ENCODE assay signal across 6 cellular contexts in genomic region chr7:151008511-151009323, GRCh38. TPM values are rescaled to one million over a fixed set of nuclear protein-coding genes. Genes with fewer than 3 reads are reported as not detected.
DNase-seq lines count a peak whose midpoint lies in the region; ATAC-seq and TF ChIP-seq lines count a peak whose summit lies in the region.

No MANE protein-coding gene starts in this region.

- peaks cover 41% of the 10 kb centered on the region for H3K27me3 Mint-ChIP-seq in progenitor cell of endocrine pancreas

- peaks cover 2% of the 10 kb centered on the region for H3K4me1 Mint-ChIP-seq in progenitor cell of endocrine pancreas (ENCODE audit: low read depth)

- TF ChIP-seq CTCF in coronary artery (IDR thresholded peaks at IDR 0.05), result peak; percentile 50
- TF ChIP-seq CTCF in progenitor cell of endocrine pancreas (IDR thresholded peaks at IDR 0.05; ENCODE audit: unreplicated experiment), result peak; percentile 73

- DNase-seq in coronary artery (ENCODE audit: low spot score), result no peak
- peak; percentile 45 for DNase-seq in progenitor cell of endocrine pancreas (ENCODE audit: low spot score, unreplicated experiment)
- DNase-seq in KG1 (lab: John Stamatoyannopoulos, UW), result no peak
- DNase-seq in NCI-H748 (lab: John Stamatoyannopoulos, UW; ENCODE audit: unreplicated experiment), result no peak

- no peak overlapping the region for H3K27ac Mint-ChIP-seq in progenitor cell of endocrine pancreas

- ATAC-seq in GM21367 (IDR thresholded peaks at IDR 0.05; ENCODE audit: unreplicated experiment) (peak; percentile 67), SK-N-SH treated with all-trans-retinoic acid at 6 μM for 48 hours (no peak)

- H3K9me3 Mint-ChIP-seq in progenitor cell of endocrine pancreas (ENCODE audit: low read depth), result no peaks in the 10 kb centered on the region

- no peaks in the 10 kb centered on the region for H3K36me3 Mint-ChIP-seq in progenitor cell of endocrine pancreas (ENCODE audit: insufficient read depth)

- H3K27ac ChIP-seq in coronary artery, result peak overlapping the region in 1 of 2 donors; percentile 37

- peak overlapping the region; percentile 55 for H3K4me3 ChIP-seq in coronary artery

- H3K4me3 Mint-ChIP-seq in progenitor cell of endocrine pancreas (ENCODE audit: low read depth), result peak overlapping the region; percentile 38

TF ChIP-seq in SK-N-SH treated with all-trans-retinoic acid at 6 μM for 48 hours, 23 proteins besides CTCF, POLR2A, EP300 and RAD21:
- TF ChIP-seq BACH2 (CRISPR knock-in tag; IDR thresholded peaks at IDR 0.05; ENCODE audit: borderline replicate concordance) (no peak), PATZ1 (CRISPR knock-in tag; IDR thresholded peaks at IDR 0.05; ENCODE audit: borderline replicate concordance) (peak; percentile 50; the same call in 1 of the 2 replicates)

RNA-seq across cellular contexts. Expression of gene ATG9B, which starts 15.6 kb away (rescaled TPM):
- total RNA-seq in progenitor cell of endocrine pancreas, result 0.58 and 0.79 TPM in 2 replicates

RNA-seq across cellular contexts. Expression of gene NOS3, which starts 17.9 kb away (rescaled TPM):
- 0.74 and 1.1 TPM in 2 replicates for total RNA-seq in progenitor cell of endocrine pancreas

RNA-seq across cellular contexts. Expression of gene ABCB8, which starts 19.5 kb away (rescaled TPM):
- 36.0 and 36.2 TPM in 2 replicates for total RNA-seq in progenitor cell of endocrine pancreas

RNA-seq across cellular contexts. Expression of gene KCNH2, which starts 30.6 kb away (rescaled TPM):
- total RNA-seq in progenitor cell of endocrine pancreas, result 6.9 and 9.4 TPM in 2 replicates

RNA-seq across cellular contexts. Expression of gene ASIC3, which starts 39.6 kb away (rescaled TPM):
- 3.5 and 5.1 TPM in 2 replicates for total RNA-seq in progenitor cell of endocrine pancreas
